ENCODE assay signal across 25 cellular contexts in the genomic region with DNA sequence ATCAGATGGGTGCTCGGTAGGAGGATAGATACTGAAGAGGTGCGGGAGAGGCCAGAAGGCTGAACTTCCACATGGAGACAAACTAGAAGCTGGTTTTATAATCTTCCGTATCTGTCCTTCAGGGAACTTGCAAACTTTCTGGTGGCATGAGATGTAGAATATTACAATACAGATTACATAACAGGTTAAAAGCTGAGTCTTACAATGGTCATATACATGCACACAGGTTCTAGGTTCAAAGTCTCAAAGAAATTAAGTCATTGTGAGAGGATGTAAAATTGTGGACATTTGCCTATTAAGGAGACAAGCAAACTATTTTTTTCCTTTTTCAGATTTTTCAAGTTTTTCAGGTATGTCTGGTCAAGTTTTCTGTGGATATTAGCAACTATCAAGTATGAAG.
"Had no signal": no experiment of that assay in that cellular context is flagged by ENCODE, and none has a peak within 500 bp of the region (broad histone marks: within the 10 kb centered on the region; RNA-seq: fewer than 3 reads in every experiment).

No MANE protein-coding gene starts in this region.

- H3K36me3 ChIP-seq: ascending aorta had no signal

- ATAC-seq: activated CD8-positive, alpha-beta memory T cell treated with anti-CD3 and anti-CD28 coated beads, Interleukin-2, amount 10 ng/mL, durations not matched to agents 7 days and 5 days; activated naive CD4-positive, alpha-beta T cell treated with anti-CD3 and anti-CD28 coated beads, Interleukin-2, amount 50 U/mL, for 72 hours; activated naive CD8-positive, alpha-beta T cell treated with anti-CD3 and anti-CD28 coated beads, Interleukin-2, amount 50 U/mL, for 24 hours; activated T-cell treated with anti-CD3 and anti-CD28 coated beads, Interleukin-2, amount 50 U/mL, for 4 hours; body of pancreas; K562; T-helper 17 cell had no signal

- DNase-seq: activated B cell treated with CpG ODN at 0.5 μM for 24 hours; activated CD4-positive, alpha-beta T cell treated with anti-CD3 and anti-CD28 coated beads for 1 hour; activated CD4-positive, alpha-beta T cell treated with anti-CD3 and anti-CD28 coated beads, Interleukin-2, amount 10 ng/mL, durations not matched to agents 24 days and 14 days; activated CD4-positive, alpha-beta T cell treated with anti-CD3 and anti-CD28 coated beads, Interleukin-2, amount 50 U/mL, for 48 hours; activated CD8-positive, alpha-beta memory T cell treated with anti-CD3 and anti-CD28 coated beads, Interleukin-2, amount 10 ng/mL, durations not matched to agents 7 days and 5 days; activated effector memory CD4-positive, alpha-beta T cell treated with anti-CD3 and anti-CD28 coated beads, Interleukin-2, amount 50 U/mL, for 16 hours; activated naive CD4-positive, alpha-beta T cell treated with Interleukin-2 at 50 U/mL for 16 hours; activated naive CD8-positive, alpha-beta T cell treated with anti-CD3 and anti-CD28 coated beads, Interleukin-2, amount 50 U/mL, for 24 hours; activated T-cell treated with anti-CD3 and anti-CD28 coated beads, Interleukin-2, amount 50 U/mL, for 4 hours; amniotic stem cell; body of pancreas; central memory CD4-positive, alpha-beta T cell; NCI-H1105 treated with DMSO at 0.1 percent for 48 hours; NCI-H1436 treated with DMSO at 0.1 percent for 48 hours; NCI-H1930; NCI-H2171; NCI-H226; NCI-H510A treated with DMSO at 0.1 percent for 48 hours; NCI-H69; SIG-M5; T-helper 17 cell; T-helper 9 cell had no signal

- H3K27ac ChIP-seq: ascending aorta had no signal

- H3K9me3 ChIP-seq: ascending aorta, body of pancreas had no signal

- H3K4me3 ChIP-seq: ascending aorta, body of pancreas, K562 had no signal

- H3K27me3 ChIP-seq: ascending aorta, body of pancreas had no signal
